15 cellular contexts compared by ENCODE assay signal in genomic region chr7:112271162-112271561, GRCh38.
A peak's percentile ranks its signal among the peaks of the same experiment; 100 is the strongest.
DNase-seq lines count a peak whose midpoint lies in the region; ATAC-seq, FAIRE-seq and TF ChIP-seq lines count a peak whose summit lies in the region.
"Had no signal": no experiment of that assay in that cellular context is flagged by ENCODE, and none has a peak within 500 bp of the region (broad histone marks: within the 10 kb centered on the region; RNA-seq: fewer than 3 reads in every experiment).

No MANE protein-coding gene starts in this region.

- H3K4me2 ChIP-seq in K562 (ENCODE audit: insufficient read depth, low read length) = no peak overlapping the region

- DNase-seq in H54 (ENCODE audit: insufficient read length, low spot score) = no peak
- DNase-seq in NCI-H187 treated with DMSO at 0.1 percent for 48 hours (lab: John Stamatoyannopoulos, UW) = peak; percentile 59
- DNase-seq in NCI-H524 treated with DMSO at 0.1 percent for 48 hours (lab: John Stamatoyannopoulos, UW) = peak; percentile 18
- no peak for DNase-seq in K562 (ENCODE audit: extremely low read depth in 1 of 4, low spot score in 3 of 4)
- no peak for DNase-seq in COR-L47 (lab: John Stamatoyannopoulos, UW)
- DNase-seq in right cardiac atrium = no peak
- DNase-seq: CD4-positive, alpha-beta T cell; GM23248; KG1; NCI-H1048; NCI-H2081 treated with DMSO at 0.1 percent for 48 hours; NCI-H526 had no signal

- POLR2A ChIA-PET in K562 (lab: Yijun Ruan, JAX) = no interaction called here

- in situ Hi-C loops in K562 (cut with MboI) = no loop called here

- TF ChIP-seq POLR2A in H54 (IDR thresholded peaks at IDR 0.05; ENCODE audit: low read depth, low read length) = no peak
- no peak for TF ChIP-seq POLR2A in K562 (conservative IDR thresholded peaks at IDR 0.05)

- H3K9ac ChIP-seq in K562 (ENCODE audit: insufficient read depth in 1 of 2, low read depth in 2 of 2, low read length in 2 of 2) = no peak overlapping the region
- H3K9ac ChIP-seq: GM23248 had no signal

- intact Hi-C loops in K562 (cut with micrococcal nuclease) (no loop called here), right cardiac atrium (cut with DNase I) (no loop called here)

- H3K27me3 ChIP-seq in K562 (ENCODE audit: control insufficient read depth in 2 of 2, insufficient read depth in 2 of 2, low read length in 2 of 2) = peaks cover 0 to 5% of the 10 kb centered on the region in 2 experiments; a peak in 1 of 5 replicates
- H3K27me3 ChIP-seq in right cardiac atrium (ENCODE audit: control insufficient read depth, insufficient read depth) = no peaks in the 10 kb centered on the region

- H3K9me3 ChIP-seq in K562 (replicated peaks; ENCODE audit: control insufficient read depth, insufficient read depth, low read depth, low read length) = no peaks in the 10 kb centered on the region
- no peaks in the 10 kb centered on the region for H3K9me3 ChIP-seq in right cardiac atrium (ENCODE audit: control insufficient read depth, low read length)

- BruUV-seq in K562 (replicated peaks; lab: Mats Ljungman, UMichigan) = no TSS peak

- peaks cover 16% of the 10 kb centered on the region; the same call in 1 of the 2 replicates for H4K20me1 ChIP-seq in K562 (replicated peaks; ENCODE audit: control insufficient read depth, insufficient read depth, low read length)

- TF ChIP-seq EP300 in K562 (IDR thresholded peaks at IDR 0.05; ENCODE audit: low read length) = no peak

- no peak for TF ChIP-seq CTCF in K562 (IDR thresholded peaks at IDR 0.05 in 2 of 3, conservative IDR thresholded peaks at IDR 0.05 in 1 of 3; ENCODE audit: insufficient read depth in 2 of 3, low read depth in 1 of 3, low read length in 3 of 3)

- H3K4me3 ChIP-seq in K562 (no peak overlapping the region), right cardiac atrium (ENCODE audit: low read length) (no peak overlapping the region)
- H3K4me3 ChIP-seq: GM23248 had no signal

- H3K9me1 ChIP-seq in K562 (ENCODE audit: control insufficient read depth, insufficient read depth, low read length) = no peaks in the 10 kb centered on the region

- FAIRE-seq in H54 (lab: Jason Lieb, UNC) (peak; percentile 41), K562 (lab: Jason Lieb, UNC) (no peak)

- no peak for TF ChIP-seq RAD21 in K562 (CRISPR knock-in tag; conservative IDR thresholded peaks at IDR 0.05 in 1 of 2, IDR thresholded peaks at IDR 0.05 in 1 of 2)

- WGBS in K562 (ENCODE audit: insufficient coverage, low coverage, missing lambda C conversion rate) = 40% methylated on average over 2 of the region's 2 CpGs
- 63% methylated on average over 2 of the region's 2 CpGs for WGBS in right cardiac atrium

- H2AFZ ChIP-seq in K562 (ENCODE audit: low read depth, low read length) = no peak overlapping the region
- H2AFZ ChIP-seq: GM23248 had no signal

- ATAC-seq in K562 (no peak), HG02798 (IDR thresholded peaks at IDR 0.05; ENCODE audit: poor library complexity, unreplicated experiment) (no peak), right cardiac atrium (no peak)
- ATAC-seq: Right ventricle myocardium inferior, SK-N-SH treated with all-trans-retinoic acid at 6 μM for 48 hours had no signal

- no peaks in the 10 kb centered on the region for H3K36me3 ChIP-seq in K562 (ENCODE audit: control insufficient read depth, insufficient read depth, low read length)

- no peaks in the 10 kb centered on the region; a peak in 1 of 5 replicates for H3K4me1 ChIP-seq in K562 (replicated peaks in 1 of 2; ENCODE audit: control insufficient read depth in 2 of 2, insufficient read depth in 2 of 2, low read length in 2 of 2)
- H3K4me1 ChIP-seq in right cardiac atrium (ENCODE audit: control insufficient read depth, insufficient read depth, low read length) = peaks cover under 1% of the 10 kb centered on the region

- no peaks in the 10 kb centered on the region for H3K79me2 ChIP-seq in K562 (ENCODE audit: control insufficient read depth, insufficient read depth, low read length)

- CTCF ChIA-PET in K562 (lab: Yijun Ruan, JAX; ENCODE audit: low intra/inter-chr PET ratio) = interaction anchor here (0.6 kb wide), 1 partner anchor 58 kb away, joined by 3 read pairs; no protein-coding TSS in a partner anchor

- H3K27ac ChIP-seq in K562 (ENCODE audit: extremely low read depth, low read depth, low read length) (no peak overlapping the region), right cardiac atrium (ENCODE audit: low read length) (no peak overlapping the region)
- H3K27ac ChIP-seq: GM23248 had no signal

TF ChIP-seq in K562, 482 proteins besides CTCF, POLR2A, EP300 and RAD21:
- peak; percentile 94; the same call in 1 of the 2 replicates for TF ChIP-seq ZNF277 (CRISPR knock-in tag; IDR thresholded peaks at IDR 0.05; ENCODE audit: borderline replicate concordance)
- TF ChIP-seq CREBBP (IDR thresholded peaks at IDR 0.05; ENCODE audit: low read depth, low read length) = no peak

Comparison
In these comparisons a context has a peak if more than half of its experiments do, and no peak if none do; other contexts are left out.
1. DNase-seq: peak in NCI-H187 treated with DMSO at 0.1 percent for 48 hours (single experiment) and NCI-H524 treated with DMSO at 0.1 percent for 48 hours (single experiment); none in H54 (single experiment), K562 (0 of 4), COR-L47 (single experiment) and right cardiac atrium (0 of 3).